ENCODE assay signal across 10 cellular contexts in the genomic region with DNA sequence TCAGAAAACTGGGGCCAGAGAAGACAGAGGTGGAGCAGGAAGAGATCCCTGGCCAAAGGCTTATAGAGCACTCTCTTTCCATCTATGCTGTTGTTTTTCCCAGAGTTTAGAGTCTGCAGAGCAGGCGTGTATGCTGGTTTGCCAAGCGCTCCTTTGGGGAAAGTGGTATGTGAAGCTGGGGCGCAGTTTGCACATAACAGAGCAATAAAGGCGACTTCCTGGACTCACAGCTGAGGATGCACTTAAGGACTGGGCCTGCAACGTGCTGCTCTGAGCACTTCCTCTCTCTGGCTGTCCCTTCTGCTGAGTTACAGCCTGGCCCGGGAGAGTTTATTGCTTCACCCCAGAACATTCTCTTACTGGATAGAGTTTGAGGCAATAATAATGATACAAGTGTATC. TPM values are rescaled to one million over a fixed set of nuclear protein-coding genes. Genes with fewer than 3 reads are reported as not detected.
DNase-seq lines count a peak whose midpoint lies in the region; ATAC-seq and TF ChIP-seq lines count a peak whose summit lies in the region.
"Had no signal": no experiment of that assay in that cellular context is flagged by ENCODE, and none has a peak within 500 bp of the region (broad histone marks: within the 10 kb centered on the region; RNA-seq: fewer than 3 reads in every experiment).

No MANE protein-coding gene starts in this region.

- H3K9ac ChIP-seq in mammary epithelial cell (ENCODE audit: insufficient read depth, low read length) (no peak overlapping the region), colonic mucosa (ENCODE audit: low read depth in 2 of 2, low read length in 2 of 2) (no peak overlapping the region)
- H3K9ac ChIP-seq: KMS-11 had no signal

- no TSS peak for BruUV-seq in mammary epithelial cell (replicated peaks; lab: Mats Ljungman, UMichigan)

- no peaks in the 10 kb centered on the region for H4K20me1 ChIP-seq in mammary epithelial cell (ENCODE audit: insufficient read depth, low read length)

- H3K27me3 ChIP-seq in breast epithelium (no peaks in the 10 kb centered on the region), mammary epithelial cell (ENCODE audit: insufficient read depth, low read length) (no peaks in the 10 kb centered on the region), colonic mucosa (no peaks in the 10 kb centered on the region)

- H3K4me3 ChIP-seq in breast epithelium (no peak overlapping the region), mammary epithelial cell (replicated peaks in 1 of 3; ENCODE audit: insufficient read depth in 1 of 3, low read depth in 2 of 3, low read length in 3 of 3) (no peak overlapping the region), colonic mucosa (no peak overlapping the region), mucosa of descending colon (no peak overlapping the region)

- H3K79me2 ChIP-seq in mammary epithelial cell (ENCODE audit: insufficient read depth, low read length) = no peaks in the 10 kb centered on the region

- H3K27ac ChIP-seq in breast epithelium (peak overlapping the region; percentile 22 to 57), mammary epithelial cell (ENCODE audit: insufficient read depth, low read depth, low read length) (no peak overlapping the region), colonic mucosa (no peak overlapping the region)
- H3K27ac ChIP-seq: KMS-11 had no signal

- in situ Hi-C loops in mammary epithelial cell (cut with MboI; ENCODE audit: low sequenced_read_pairs in 2 of 2) = loop anchor here in 1 of 2 donors (25.0 kb wide), 1 partner anchor 427 kb away; no protein-coding TSS in a partner anchor

- TF ChIP-seq CTCF in breast epithelium (IDR thresholded peaks at IDR 0.05) (no peak), mammary epithelial cell (conservative IDR thresholded peaks at IDR 0.05 in 1 of 2, IDR thresholded peaks at IDR 0.05 in 1 of 2; ENCODE audit: extremely low read depth in 1 of 2, insufficient read depth in 1 of 2, low read depth in 1 of 2, low read length in 2 of 2) (no peak), colonic mucosa (IDR thresholded peaks at IDR 0.05) (no peak), mucosa of descending colon (IDR thresholded peaks at IDR 0.05) (no peak)

- no peak for TF ChIP-seq POLR2A in breast epithelium (IDR thresholded peaks at IDR 0.05)

- dilution Hi-C loops in mammary epithelial cell (cut with HindIII; ENCODE audit: low sequenced_read_pairs) = no loop called here

- H3K36me3 ChIP-seq in breast epithelium (no peaks in the 10 kb centered on the region), mammary epithelial cell (ENCODE audit: insufficient read depth, low read length) (no peaks in the 10 kb centered on the region), colonic mucosa (no peaks in the 10 kb centered on the region), mucosa of descending colon (ENCODE audit: low read depth) (no peaks in the 10 kb centered on the region)

- intact Hi-C loops in breast epithelium (cut with DNase I; ENCODE audit: low total_unique reads) (loop anchor here (2.0 kb wide), 1 partner anchor 60 kb away; no protein-coding TSS in a partner anchor), mammary epithelial cell (cut with micrococcal nuclease) (no loop called here), colonic mucosa (cut with DNase I) (no loop called here), mucosa of descending colon (cut with DNase I, micrococcal nuclease) (no loop called here)

- H3K9me3 ChIP-seq in breast epithelium (peaks cover 9 to 14% of the 10 kb centered on the region in 2 donors), mammary epithelial cell (replicated peaks; ENCODE audit: insufficient read depth, low read length) (peaks cover 5% of the 10 kb centered on the region), colonic mucosa (no peaks in the 10 kb centered on the region), mucosa of descending colon (peaks cover 9% of the 10 kb centered on the region)

- ATAC-seq in mucosa of descending colon (peak; percentile 92), GM18858 (IDR thresholded peaks at IDR 0.05; ENCODE audit: unreplicated experiment) (no peak), GM19023 (IDR thresholded peaks at IDR 0.05; ENCODE audit: unreplicated experiment) (no peak)

- H3K4me2 ChIP-seq in mammary epithelial cell (ENCODE audit: insufficient read depth, low read depth, low read length) = no peak overlapping the region
- H3K4me2 ChIP-seq: KMS-11 had no signal

- WGBS in mammary epithelial cell (ENCODE audit: low coverage, missing lambda C conversion rate) = 99% methylated on average over 6 of the region's 6 CpGs

- no peak for DNase-seq in breast epithelium (ENCODE audit: low spot score in 2 of 2)
- no peak for DNase-seq in mammary epithelial cell
- DNase-seq in colonic mucosa = peak; percentile 36
- DNase-seq in mucosa of descending colon = peak in 2 of 3 donors; percentile 41 to 62
- no peak for DNase-seq in amniotic stem cell (lab: John Stamatoyannopoulos, UW)
- no peak for DNase-seq in hypothalamus (lab: John Stamatoyannopoulos, UW)
- DNase-seq: midbrain had no signal

- H2AFZ ChIP-seq in mammary epithelial cell (ENCODE audit: low read depth, low read length) = no peak overlapping the region

- CTCF ChIA-PET in mammary epithelial cell (lab: Charles Lee; ENCODE audit: low non-redundant PET) = no interaction called here

- H3K4me1 ChIP-seq in breast epithelium = no peaks in the 10 kb centered on the region
- no peaks in the 10 kb centered on the region for H3K4me1 ChIP-seq in mammary epithelial cell (ENCODE audit: insufficient read depth, low read length)
- H3K4me1 ChIP-seq in colonic mucosa = no peaks in the 10 kb centered on the region
- H3K4me1 ChIP-seq in mucosa of descending colon (ENCODE audit: low read depth) = no peaks in the 10 kb centered on the region

RNA-seq across cellular contexts. Expression of gene THAP12, which starts 41.7 kb away (rescaled TPM):
- 10 to 100 TPM; 42.3 to 49.9 (median 49.5) TPM for total RNA-seq in breast epithelium
- 10 to 100 TPM; 36.0 to 37.7 TPM for total RNA-seq in mammary epithelial cell
- 21.0 TPM for polyA plus RNA-seq in mammary epithelial cell
- 19.9 TPM for polyA minus RNA-seq in mammary epithelial cell
- total RNA-seq in colonic mucosa = 10 to 100 TPM; 34.4 to 41.6 TPM
- 10 to 100 TPM; 33.5 to 48.1 (median 35.2) TPM for total RNA-seq in mucosa of descending colon

RNA-seq across cellular contexts. Expression of gene GVQW3, which starts 41.9 kb away (rescaled TPM):
- 1 to 10 TPM; 1.3 to 5.4 (median 3.9) TPM for total RNA-seq in breast epithelium
- total RNA-seq in mammary epithelial cell = 1 to 10 TPM in 1 of 2 donors, under 1 TPM in 1; 0.75 to 1.3 TPM
- 0.49 TPM for polyA plus RNA-seq in mammary epithelial cell
- not detected for polyA minus RNA-seq in mammary epithelial cell
- total RNA-seq in colonic mucosa = 1 to 10 TPM; 2.2 to 2.8 TPM
- 1 to 10 TPM; 3.3 to 4.7 (median 3.5) TPM for total RNA-seq in mucosa of descending colon

Comparison
In these comparisons a context has a peak if more than half of its experiments do, and no peak if none do; other contexts are left out.
1. H3K27ac ChIP-seq: peak in breast epithelium (2 of 2); none in mammary epithelial cell (single experiment) and colonic mucosa (single experiment).
2. DNase-seq: peak in colonic mucosa (single experiment) and mucosa of descending colon (2 of 3); none in breast epithelium (0 of 2), mammary epithelial cell (single experiment), amniotic stem cell (single experiment) and hypothalamus (0 of 51).